In the genomic region with DNA sequence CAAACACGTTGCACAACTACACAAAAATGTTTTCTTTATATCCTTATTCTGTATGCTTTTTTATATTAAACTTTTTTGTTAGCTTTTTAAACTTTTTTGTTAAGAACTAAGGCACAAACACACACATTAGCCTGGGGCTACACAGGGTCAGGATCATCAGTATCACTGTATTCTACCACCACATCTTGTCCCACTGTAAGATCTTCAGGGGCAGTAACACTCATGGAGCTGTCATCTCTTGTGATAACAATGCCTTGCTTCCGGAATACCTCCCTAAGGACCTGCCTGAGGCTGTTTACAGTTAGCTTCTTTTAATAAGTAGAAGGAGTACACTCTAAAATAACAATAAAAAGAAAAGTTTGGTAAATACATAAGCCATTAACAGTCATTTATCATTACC, we compare ENCODE assay signal across 14 cellular contexts.
"Had no signal": no experiment of that assay in that cellular context is flagged by ENCODE, and none has a peak within 500 bp of the region (broad histone marks: within the 10 kb centered on the region; RNA-seq: fewer than 3 reads in every experiment).

No MANE protein-coding gene starts in this region.

- H2AFZ ChIP-seq: hepatocyte had no signal

- DNase-seq: activated CD4-positive, alpha-beta T cell treated with anti-CD3 and anti-CD28 coated beads, Interleukin-2, amount 10 ng/mL, durations not matched to agents 7 days and 5 days; activated CD8-positive, alpha-beta T cell treated with anti-CD3 and anti-CD28 coated beads, Interleukin-2, amount 10 ng/mL, durations not matched to agents 7 days and 5 days; activated naive CD4-positive, alpha-beta T cell treated with Interleukin-2 at 50 U/mL for 16 hours; activated T-cell treated with anti-CD3 and anti-CD28 coated beads, Interleukin-2, amount 50 U/mL, for 24 hours; effector CD4-positive, alpha-beta T cell; esophagus squamous epithelium; islet precursor cell; stimulated activated CD4-positive, alpha-beta T cell treated with anti-CD3 and anti-CD28 coated beads, Interleukin-12 subunit alpha, Interleukin-12 subunit beta, amount 100 ng/mL, for 4 hours; stimulated activated CD4-positive, alpha-beta T cell treated with anti-CD3 and anti-CD28 coated beads, Interleukin-1b, Interleukin-23, amount 100 ng/mL, for 48 hours; stimulated activated CD8-positive, alpha-beta memory T cell treated with anti-CD3 and anti-CD28 coated beads, Interleukin-4, amount 100 ng/mL, for 48 hours; stimulated activated naive CD4-positive, alpha-beta T cell had no signal

- H3K4me3 ChIP-seq: coronary artery, esophagus squamous epithelium, hepatocyte, lung had no signal

- H3K9me3 ChIP-seq: esophagus squamous epithelium had no signal

- H3K27ac ChIP-seq: coronary artery, esophagus squamous epithelium, hepatocyte had no signal

- H3K4me2 ChIP-seq: hepatocyte had no signal
